ENCODE assay signal across 26 cellular contexts in the genomic region with DNA sequence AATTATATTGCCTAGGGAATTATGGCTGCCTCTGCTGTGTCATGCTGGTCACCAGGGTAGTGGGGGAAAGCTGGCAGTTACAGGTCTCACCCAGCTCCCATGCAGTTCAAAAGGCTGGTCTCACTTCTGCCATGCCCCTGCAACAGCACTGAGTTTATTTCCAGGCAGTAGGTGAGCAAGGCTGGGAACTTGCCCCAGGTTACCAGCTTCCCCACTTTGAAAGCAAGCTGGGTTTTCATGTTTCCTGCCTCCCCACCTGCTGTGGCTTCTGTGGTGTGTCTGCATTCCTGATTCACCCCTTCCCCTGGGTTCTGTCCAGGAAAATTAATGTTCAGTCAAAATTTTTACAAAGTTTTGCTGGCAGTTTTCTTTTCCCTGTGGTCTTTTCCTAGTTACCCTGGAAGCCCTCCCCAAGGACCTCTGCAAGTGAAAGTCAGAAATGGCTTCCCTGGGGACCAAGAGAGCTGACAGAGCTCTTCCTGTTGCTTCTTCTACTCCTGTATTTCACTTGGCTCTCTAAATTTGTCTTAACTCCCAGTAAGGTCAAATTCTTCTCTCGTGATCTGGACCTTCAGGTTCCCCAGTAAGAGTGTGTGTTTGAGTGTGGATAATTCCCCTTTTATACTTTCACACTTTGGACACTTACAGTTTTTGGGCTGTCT.
DNase-seq lines count a peak whose midpoint lies in the region; ATAC-seq and TF ChIP-seq lines count a peak whose summit lies in the region.
"Had no signal": no experiment of that assay in that cellular context is flagged by ENCODE, and none has a peak within 500 bp of the region (broad histone marks: within the 10 kb centered on the region; RNA-seq: fewer than 3 reads in every experiment).

No MANE protein-coding gene starts in this region.

- no peaks in the 10 kb centered on the region for H3K9me2 ChIP-seq in MM.1S (replicated peaks; ENCODE audit: insufficient read depth, low read length)

- no peaks in the 10 kb centered on the region for H4K20me1 ChIP-seq in MM.1S (ENCODE audit: insufficient read depth, low read length)

- no peak overlapping the region for H3K4me2 ChIP-seq in MM.1S (ENCODE audit: low read depth, low read length)
- H3K4me2 ChIP-seq: A549 had no signal

- H3K9me3 ChIP-seq in MM.1S (replicated peaks; ENCODE audit: insufficient read depth, low read length): no peaks in the 10 kb centered on the region
- H3K9me3 ChIP-seq: A549, Caco-2 had no signal

- H3F3A ChIP-seq in MM.1S (ENCODE audit: insufficient read depth, low read length): no peaks in the 10 kb centered on the region

- TF ChIP-seq CTCF in MM.1S (IDR thresholded peaks at IDR 0.05; ENCODE audit: low read length): no peak

- no peak overlapping the region for H3K4me3 ChIP-seq in MM.1S (ENCODE audit: low read length)
- H3K4me3 ChIP-seq: A549, GM12878, GM23248, SK-N-MC had no signal

- H3K4me1 ChIP-seq in MM.1S (ENCODE audit: low read length): no peaks in the 10 kb centered on the region
- H3K4me1 ChIP-seq: A549, Caco-2 had no signal

- no peak overlapping the region for H3K27ac ChIP-seq in MM.1S (ENCODE audit: low read length)
- H3K27ac ChIP-seq: A549, GM23248, RWPE1, SK-N-MC had no signal

- no peak overlapping the region for H2AFZ ChIP-seq in MM.1S (ENCODE audit: low read length)
- H2AFZ ChIP-seq: GM23248 had no signal

- no peaks in the 10 kb centered on the region for H3K27me3 ChIP-seq in MM.1S (replicated peaks; ENCODE audit: insufficient read depth, low read length)

- peak; percentile 49 for ATAC-seq in GM18511 (IDR thresholded peaks at IDR 0.05; ENCODE audit: unreplicated experiment)
- ATAC-seq in GM21423 (IDR thresholded peaks at IDR 0.05; ENCODE audit: unreplicated experiment): peak; percentile 74
- peak; percentile 50 for ATAC-seq in HG02763 (IDR thresholded peaks at IDR 0.05; ENCODE audit: unreplicated experiment)
- ATAC-seq: A549, GM12878 had no signal

- no peak overlapping the region for H3K9ac ChIP-seq in MM.1S (ENCODE audit: low read length)
- H3K9ac ChIP-seq: GM23248 had no signal

- no peaks in the 10 kb centered on the region for H3K79me2 ChIP-seq in MM.1S (ENCODE audit: low read length)

- H3K36me3 ChIP-seq in MM.1S (replicated peaks; ENCODE audit: insufficient read depth, low read length): no peaks in the 10 kb centered on the region

- DNase-seq in MM.1S (peak; percentile 19), NCI-H2196 treated with DMSO at 0.1 percent for 48 hours (lab: John Stamatoyannopoulos, UW; ENCODE audit: unreplicated experiment) (no peak), NCI-H1436 (lab: John Stamatoyannopoulos, UW) (no peak), NCI-H1694 treated with DMSO at 0.1 percent for 48 hours (lab: John Stamatoyannopoulos, UW) (no peak)
- no peak for DNase-seq in activated naive CD4-positive, alpha-beta T cell treated with Interleukin-2 at 50 U/mL for 16 hours
- DNase-seq: Caco-2; CD4-positive, CD25-positive, alpha-beta regulatory T cell; DMS 273 treated with DMSO at 0.1 percent for 48 hours; DMS79 treated with DMSO at 0.1 percent for 48 hours; GM23248; H9; HFFc6; Kasumi-1; NCI-H1417; NCI-H187 treated with DMSO at 0.1 percent for 48 hours; NCI-H2107; NCI-H510A; SHP77 treated with DMSO at 0.1 percent for 48 hours; T-helper 2 cell had no signal
